8 cellular contexts compared by ENCODE assay signal in genomic region chr11:34052036-34052607, GRCh38. TPM values are rescaled to one million over a fixed set of nuclear protein-coding genes. Genes with fewer than 3 reads are reported as not detected.
DNase-seq lines count a peak whose midpoint lies in the region; ATAC-seq, FAIRE-seq and TF ChIP-seq lines count a peak whose summit lies in the region.

No MANE protein-coding gene starts in this region.

- TF ChIP-seq CTCF in GM23338 (conservative IDR thresholded peaks at IDR 0.05; ENCODE audit: low read depth in 2 of 2) (no peak), LNCaP clone FGC (IDR thresholded peaks at IDR 0.05; ENCODE audit: control insufficient read depth, extremely low read depth, insufficient read depth) (no peak), neutrophil (IDR thresholded peaks at IDR 0.05) (no peak)

- H3K9me3 ChIP-seq in SJCRH30 (replicated peaks) (no peaks in the 10 kb centered on the region), neutrophil (no peaks in the 10 kb centered on the region)

- H3K4me1 Mint-ChIP-seq in GM23338 = peaks cover 25% of the 10 kb centered on the region

- H3K27ac Mint-ChIP-seq in GM23338 = peak overlapping the region; percentile 100

- H3F3A ChIP-seq in GM23338 (replicated peaks; ENCODE audit: low read depth) = 0 out of 2 replicates have a peak, but pooled peaks cover 3% of the 10 kb centered on the region

- H3K9me3 Mint-ChIP-seq in GM23338 = peaks cover 6% of the 10 kb centered on the region; the same call in 2 of the 3 replicates

- no peak for FAIRE-seq in frontal cortex (lab: Jason Lieb, UNC)

- H3K4me1 ChIP-seq in GM23338 (ENCODE audit: insufficient read depth) (peaks cover 38% of the 10 kb centered on the region), SJCRH30 (peaks cover 25% of the 10 kb centered on the region), neutrophil (ENCODE audit: control insufficient read depth in 1 of 2, insufficient read depth in 1 of 2, low read depth in 1 of 2, low read length in 1 of 2) (peaks cover 25 to 28% of the 10 kb centered on the region in 2 experiments)

- H2AFZ ChIP-seq in GM23338 = no peak overlapping the region

- H3K36me3 ChIP-seq in GM23338 (ENCODE audit: insufficient read depth) (no peaks in the 10 kb centered on the region), SJCRH30 (peaks cover 44% of the 10 kb centered on the region), neutrophil (peaks cover 6% of the 10 kb centered on the region)

- peaks cover 17% of the 10 kb centered on the region for H3K27me3 Mint-ChIP-seq in GM23338 (ENCODE audit: insufficient read depth, low read depth, poor library complexity)

- no peaks in the 10 kb centered on the region for H3K27me3 ChIP-seq in GM23338 (ENCODE audit: insufficient read depth)
- no peaks in the 10 kb centered on the region for H3K27me3 ChIP-seq in SJCRH30
- no peaks in the 10 kb centered on the region for H3K27me3 ChIP-seq in neutrophil

- DNase-seq in EL (peak; percentile 87), GM23338 (ENCODE audit: low spot score) (peak; percentile 92), LNCaP clone FGC (ENCODE audit: low read depth) (peak; percentile 50), SJCRH30 (peak; percentile 86 to 87), frontal cortex (ENCODE audit: low spot score in 2 of 2) (peak; percentile 87 to 93), substantia nigra (lab: John Stamatoyannopoulos, UW) (peak in 48 of 49 donors; percentile 38 to 92 (median 79))
- peak; percentile 89 for DNase-seq in activated naive CD4-positive, alpha-beta T cell treated with Interleukin-2 at 50 U/mL for 16 hours

- H3K9me2 ChIP-seq in GM23338 (ENCODE audit: insufficient read depth) = no peaks in the 10 kb centered on the region

- H3K27ac ChIP-seq in GM23338 (ENCODE audit: low read depth) (peak overlapping the region; percentile 99), SJCRH30 (peak overlapping the region; percentile 94), neutrophil (peak overlapping the region; percentile 99), substantia nigra (ENCODE audit: low read depth, low read length, poor library complexity, severe bottlenecking) (peak overlapping the region; percentile 97)

- H3K4me3 ChIP-seq in GM23338 (peak overlapping the region; percentile 67), LNCaP clone FGC (ENCODE audit: low read depth, low read length) (peak overlapping the region; percentile 98), SJCRH30 (peak overlapping the region; percentile 93), neutrophil (ENCODE audit: low read depth in 1 of 2, low read length in 1 of 2) (peak overlapping the region; percentile 97 to 99)

- H4K20me1 ChIP-seq in GM23338 (replicated peaks; ENCODE audit: insufficient read depth) = peaks cover 27% of the 10 kb centered on the region

- peak; percentile 71 for ATAC-seq in GM23338

- peaks cover 50% of the 10 kb centered on the region for H3K79me2 ChIP-seq in GM23338 (replicated peaks; ENCODE audit: insufficient read depth)

- H3K4me2 ChIP-seq in GM23338 = peak overlapping the region; percentile 85

- peak overlapping the region; percentile 98 for H3K4me3 Mint-ChIP-seq in GM23338

- peaks cover 37% of the 10 kb centered on the region for H3K36me3 Mint-ChIP-seq in GM23338 (ENCODE audit: low read depth)

TF ChIP-seq in GM23338, 12 proteins besides CTCF, POLR2A, EP300 and RAD21 (continues in another document):
- no peak for TF ChIP-seq EZH2phosphoT487 (IDR thresholded peaks at IDR 0.05; ENCODE audit: unreplicated experiment)
- TF ChIP-seq POLR2AphosphoS5 (IDR thresholded peaks at IDR 0.05; ENCODE audit: low read depth) = peak; percentile 75
- no peak for TF ChIP-seq ETS1 (IDR thresholded peaks at IDR 0.05)
- TF ChIP-seq CREB1 (CRISPR knock-in tag; IDR thresholded peaks at IDR 0.05; ENCODE audit: low read depth) = peak; percentile 68
- TF ChIP-seq NANOG (IDR thresholded peaks at IDR 0.05; ENCODE audit: borderline replicate concordance) = no peak
- no peak for TF ChIP-seq EZH2 (IDR thresholded peaks at IDR 0.05; ENCODE audit: low read depth, unreplicated experiment)
- no peak for TF ChIP-seq STAT1 (IDR thresholded peaks at IDR 0.05; ENCODE audit: unreplicated experiment)
- no peak for TF ChIP-seq ZNF462 (CRISPR knock-in tag; IDR thresholded peaks at IDR 0.05)
- no peak for TF ChIP-seq JUNB (IDR thresholded peaks at IDR 0.05; ENCODE audit: unreplicated experiment)
- no peak for TF ChIP-seq ZNF114 (CRISPR knock-in tag; IDR thresholded peaks at IDR 0.05)
- no peak for TF ChIP-seq ZNF331 (CRISPR knock-in tag; IDR thresholded peaks at IDR 0.05; ENCODE audit: low read depth)

RNA-seq across cellular contexts. Expression of gene CAPRIN1, which starts 0.6 kb away (rescaled TPM):
- 365 and 368 TPM in 2 replicates for total RNA-seq in GM23338 (2014; rRNA removed; shearing (Covaris generic))
- polyA plus RNA-seq in GM23338 (2016; fragmentation: Nextera tagmentation; extraction: Ambion mirVana) = 113 and 119 TPM in 2 replicates
- total RNA-seq in SJCRH30 (2014; rRNA removed; shearing (Covaris generic)) = 269 and 287 TPM in 2 replicates
- 297 TPM for total RNA-seq in frontal cortex

RNA-seq across cellular contexts. Expression of gene NAT10, which starts 53.3 kb away (rescaled TPM):
- total RNA-seq in GM23338 (2014; rRNA removed; shearing (Covaris generic)) = 55.5 and 58.8 TPM in 2 replicates
- 44.1 and 47.6 TPM in 2 replicates for polyA plus RNA-seq in GM23338 (2016; fragmentation: Nextera tagmentation; extraction: Ambion mirVana)
- 50.2 and 52.0 TPM in 2 replicates for total RNA-seq in SJCRH30 (2014; rRNA removed; shearing (Covaris generic))
- 14.7 TPM for total RNA-seq in frontal cortex

Comparison
In these comparisons a context has a peak if more than half of its experiments do, and no peak if none do; other contexts are left out.
1. Peak in every context shown above with its lines: DNase-seq, ATAC-seq, H3K4me3 ChIP-seq and H3K27ac ChIP-seq.